Comparison of ENCODE assay signal across 31 cellular contexts in genomic region chr3:160018959-160019358, GRCh38. TPM values are rescaled to one million over a fixed set of nuclear protein-coding genes. Genes with fewer than 3 reads are reported as not detected.
DNase-seq lines count a peak whose midpoint lies in the region; ATAC-seq and TF ChIP-seq lines count a peak whose summit lies in the region.
"Had no signal": no experiment of that assay in that cellular context is flagged by ENCODE, and none has a peak within 500 bp of the region (broad histone marks: within the 10 kb centered on the region; RNA-seq: fewer than 3 reads in every experiment).

No MANE protein-coding gene starts in this region.

- H3K4me1 ChIP-seq in left lung (no peaks in the 10 kb centered on the region), suprapubic skin (no peaks in the 10 kb centered on the region)
- H3K4me1 ChIP-seq: adrenal gland, spleen had no signal

- no peaks in the 10 kb centered on the region for H3K36me3 ChIP-seq in left lung
- H3K36me3 ChIP-seq in suprapubic skin, result no peaks in the 10 kb centered on the region
- H3K36me3 ChIP-seq: adrenal gland, spleen, thoracic aorta, WERI-Rb-1 had no signal

- peak; percentile 7 for DNase-seq in NCI-H2171 treated with DMSO at 0.1 percent for 48 hours (lab: John Stamatoyannopoulos, UW)
- DNase-seq in NCI-H2171 (lab: John Stamatoyannopoulos, UW), result no peak
- peak; percentile 23 to 67 for DNase-seq in NCI-H187 (lab: John Stamatoyannopoulos, UW)
- peak; percentile 87 for DNase-seq in NCI-H345 (lab: John Stamatoyannopoulos, UW)
- DNase-seq in left lung, result no peak
- no peak for DNase-seq in suprapubic skin (ENCODE audit: low spot score in 2 of 2)
- DNase-seq in T1000 (lab: John Stamatoyannopoulos, UW), result no peak
- DNase-seq: activated CD4-positive, alpha-beta T cell treated with anti-CD3 and anti-CD28 coated beads for 48 hours; activated naive CD4-positive, alpha-beta T cell treated with anti-CD3 and anti-CD28 coated beads, Interleukin-2, amount 10 ng/mL, durations not matched to agents 7 days and 5 days; adrenal gland; C1 segment of cervical spinal cord; central memory CD4-positive, alpha-beta T cell; COR-L47; effector memory CD8-positive, alpha-beta T cell; erythroblast; H9; KBM-7; mesendoderm; NCI-H1436; NCI-H446 treated with DMSO at 0.1 percent for 48 hours; PC-9; right cardiac atrium; spleen; stimulated activated CD4-positive, alpha-beta T cell treated with anti-CD3 and anti-CD28 coated beads, Interleukin-2, amount 100 ng/mL, for 24 hours; T-helper 9 cell; WERI-Rb-1 had no signal

- TF ChIP-seq POLR2A in suprapubic skin (IDR thresholded peaks at IDR 0.05), result no peak

- ATAC-seq in left lung, result peak; percentile 77
- no peak for ATAC-seq in GM21825 (IDR thresholded peaks at IDR 0.05; ENCODE audit: unreplicated experiment)
- ATAC-seq: activated T-helper 17 cell treated with anti-CD3 and anti-CD28 coated beads, Interleukin-2, amount 50 U/mL, for 72 hours; effector memory CD8-positive, alpha-beta T cell; left lobe of liver; right cardiac atrium had no signal

- intact Hi-C loops in left lung (cut with DNase I), result no loop called here

- TF ChIP-seq CTCF in left lung (IDR thresholded peaks at IDR 0.05) (no peak), suprapubic skin (IDR thresholded peaks at IDR 0.05) (no peak)

- whole genome bisulfite sequencing in suprapubic skin, result 35% methylated on average over 5 of the region's 5 CpGs

- H3K4me3 ChIP-seq in left lung, result no peak overlapping the region
- H3K4me3 ChIP-seq in suprapubic skin, result no peak overlapping the region
- H3K4me3 ChIP-seq: adrenal gland, PC-9, spleen, thoracic aorta had no signal

- H3K9me3 ChIP-seq in left lung, result no peaks in the 10 kb centered on the region
- no peaks in the 10 kb centered on the region for H3K9me3 ChIP-seq in suprapubic skin
- H3K9me3 ChIP-seq: adrenal gland, spleen, thoracic aorta had no signal

- TF ChIP-seq EP300 in suprapubic skin (IDR thresholded peaks at IDR 0.05), result no peak

- H3K27ac ChIP-seq in left lung (no peak overlapping the region), suprapubic skin (no peak overlapping the region)
- H3K27ac ChIP-seq: 22Rv1, adrenal gland, PC-9, spleen, thoracic aorta, WERI-Rb-1 had no signal

- H3K27me3 ChIP-seq in left lung (no peaks in the 10 kb centered on the region), suprapubic skin (no peaks in the 10 kb centered on the region)
- H3K27me3 ChIP-seq: adrenal gland, spleen had no signal

RNA-seq across cellular contexts. Expression of gene IL12A, which starts 30.3 kb away (rescaled TPM):
- total RNA-seq in left lung (under 1 TPM; 0.61 to 0.81 TPM), suprapubic skin (under 1 TPM in 1 of 4 donors, not detected in 3; 0.30 TPM)
- total RNA-seq: left lobe of liver, thoracic aorta had no signal

Comparison
In these comparisons a context has a peak if more than half of its experiments do, and no peak if none do; other contexts are left out.
1. DNase-seq: peak in NCI-H2171 treated with DMSO at 0.1 percent for 48 hours (single experiment), NCI-H187 (2 of 2) and NCI-H345 (single experiment); none in NCI-H2171 (single experiment), left lung (0 of 2), suprapubic skin (0 of 2) and T1000 (single experiment).